In the genomic region with DNA sequence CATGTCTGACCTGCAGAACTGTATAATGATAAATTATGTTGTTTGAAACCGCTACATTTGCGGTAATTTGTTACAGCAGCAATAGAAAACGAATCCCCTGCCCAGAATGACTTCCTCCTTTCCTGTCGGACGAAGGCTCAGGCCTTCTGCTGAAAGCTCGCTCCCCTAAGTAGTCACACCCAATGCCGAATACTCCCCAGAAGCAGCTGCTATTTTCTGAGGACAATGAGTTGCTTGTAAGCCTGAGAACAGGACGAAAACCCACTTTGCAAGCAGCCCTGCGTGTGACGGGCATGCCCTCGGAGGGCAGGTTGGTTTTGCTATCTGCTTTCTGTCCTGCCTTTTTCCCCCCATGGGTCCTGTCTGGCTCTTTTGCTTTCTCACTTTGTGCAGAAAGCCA, we compare ENCODE assay signal across 1 cellular context.
TF ChIP-seq lines count a peak whose summit lies in the region.

No MANE protein-coding gene starts in this region.

TF ChIP-seq in K562, 482 proteins besides CTCF, POLR2A, EP300 and RAD21:
- no peak for TF ChIP-seq POLR3A (IDR thresholded peaks at IDR 0.05; ENCODE audit: borderline replicate concordance, extremely low read depth, insufficient read depth, insufficient read length)
- peak; percentile 40; the same call in 1 of the 2 replicates for TF ChIP-seq SPI1 (IDR thresholded peaks at IDR 0.05; ENCODE audit: borderline replicate concordance, low read depth, low read length)
